8 cellular contexts compared by ENCODE assay signal in genomic region chr15:92810418-92811138, GRCh38.
DNase-seq lines count a peak whose midpoint lies in the region; ATAC-seq and TF ChIP-seq lines count a peak whose summit lies in the region.

No MANE protein-coding gene starts in this region.

- H3K4me3 Mint-ChIP-seq in nephron, result peak overlapping the region; percentile 80 to 92 (median 82)

- no peak for ATAC-seq in GM18505 (IDR thresholded peaks at IDR 0.05; ENCODE audit: unreplicated experiment)
- ATAC-seq in HG02759 (IDR thresholded peaks at IDR 0.05; ENCODE audit: unreplicated experiment), result no peak
- ATAC-seq in HG03039 (IDR thresholded peaks at IDR 0.05; ENCODE audit: unreplicated experiment), result no peak

- H3K36me3 Mint-ChIP-seq in nephron (ENCODE audit: low read depth), result no peaks in the 10 kb centered on the region

- H3K4me1 Mint-ChIP-seq in nephron, result peaks cover 39% of the 10 kb centered on the region

- POLR2A ChIA-PET in AG04449 (lab: Yijun Ruan, JAX), result interaction anchor here (0.9 to 4.1 kb wide), 7 partner anchors 9 to 98 kb away, joined by 4 to 45 read pairs (median 10); partner anchors contain the start of gene CHD2

- TF ChIP-seq POLR2A in GM18505 (IDR thresholded peaks at IDR 0.05; ENCODE audit: borderline replicate concordance, extremely low read depth, insufficient read depth, insufficient read length), result peak; percentile 24

- peak overlapping the region; percentile 98 for H3K4me2 ChIP-seq in fibroblast of lung (ENCODE audit: extremely low read depth, insufficient read depth, low read length)

- no peak for DNase-seq in AG04449 (ENCODE audit: low read depth, low spot score)
- DNase-seq in NCI-H2196 (lab: John Stamatoyannopoulos, UW; ENCODE audit: unreplicated experiment), result peak; percentile 69
- peak; percentile 34 for DNase-seq in activated CD4-positive, alpha-beta T cell treated with anti-CD3 and anti-CD28 coated beads, Interleukin-2, amount 50 U/mL, for 1 hour
- peak; percentile 82 to 85 for DNase-seq in fibroblast of lung (ENCODE audit: low read depth in 2 of 2)

- no peaks in the 10 kb centered on the region for H4K20me1 ChIP-seq in fibroblast of lung (ENCODE audit: control insufficient read depth, extremely low read depth, insufficient read depth, low read length)

- H3K4me1 ChIP-seq in fibroblast of lung (ENCODE audit: control insufficient read depth, extremely low read depth, insufficient read depth, low read length), result peaks cover 3% of the 10 kb centered on the region

- TF ChIP-seq CTCF in AG04449 (IDR thresholded peaks at IDR 0.05; ENCODE audit: insufficient read depth, low read length, missing control alignments), result no peak
- TF ChIP-seq CTCF in fibroblast of lung (conservative IDR thresholded peaks at IDR 0.05 in 1 of 2, IDR thresholded peaks at IDR 0.05 in 1 of 2; ENCODE audit: low read depth in 1 of 2, low read length in 2 of 2), result no peak
- no peak for TF ChIP-seq CTCF in nephron (IDR thresholded peaks at IDR 0.05; ENCODE audit: unreplicated experiment in 3 of 3)

- no peaks in the 10 kb centered on the region for H3K36me3 ChIP-seq in fibroblast of lung (ENCODE audit: control insufficient read depth, insufficient read depth, low read length)

- CTCF ChIA-PET in AG04449 (lab: Yijun Ruan, JAX), result interaction anchor here (0.6 to 4.5 kb wide), 11 partner anchors 9 to 1235 kb away, joined by 3 to 51 read pairs (median 11); no protein-coding TSS in a partner anchor

- no peaks in the 10 kb centered on the region for H3K9me3 Mint-ChIP-seq in nephron

- no peaks in the 10 kb centered on the region for H3K9me3 ChIP-seq in fibroblast of lung (ENCODE audit: control insufficient read depth, insufficient read depth, low read depth, low read length)

- H3K27me3 ChIP-seq in fibroblast of lung (ENCODE audit: control insufficient read depth, insufficient read depth, low read length), result no peaks in the 10 kb centered on the region

- peak overlapping the region; percentile 12 for H2AFZ ChIP-seq in fibroblast of lung (ENCODE audit: low read length)

- H3K4me3 ChIP-seq in AG04449 (ENCODE audit: low read depth, low read length), result peak overlapping the region; percentile 33
- H3K4me3 ChIP-seq in fibroblast of lung (replicated peaks in 1 of 4; ENCODE audit: control extremely low read depth in 1 of 4, insufficient read depth in 1 of 4, low read depth in 3 of 4, low read length in 4 of 4), result peak overlapping the region; percentile 16 to 78 (median 52)

- H3K27me3 Mint-ChIP-seq in nephron (ENCODE audit: low read depth), result no peaks in the 10 kb centered on the region

- peak overlapping the region; percentile 98 to 99 (median 99) for H3K27ac Mint-ChIP-seq in nephron

- H3K27ac ChIP-seq in fibroblast of lung (ENCODE audit: insufficient read depth, low read length), result peak overlapping the region; percentile 94

- H3K79me2 ChIP-seq in fibroblast of lung (ENCODE audit: control insufficient read depth, insufficient read depth, low read length), result no peaks in the 10 kb centered on the region

- no peak overlapping the region for H3K9ac ChIP-seq in fibroblast of lung (ENCODE audit: insufficient read depth, low read length)
